1 cellular context compared by ENCODE assay signal in the genomic region with DNA sequence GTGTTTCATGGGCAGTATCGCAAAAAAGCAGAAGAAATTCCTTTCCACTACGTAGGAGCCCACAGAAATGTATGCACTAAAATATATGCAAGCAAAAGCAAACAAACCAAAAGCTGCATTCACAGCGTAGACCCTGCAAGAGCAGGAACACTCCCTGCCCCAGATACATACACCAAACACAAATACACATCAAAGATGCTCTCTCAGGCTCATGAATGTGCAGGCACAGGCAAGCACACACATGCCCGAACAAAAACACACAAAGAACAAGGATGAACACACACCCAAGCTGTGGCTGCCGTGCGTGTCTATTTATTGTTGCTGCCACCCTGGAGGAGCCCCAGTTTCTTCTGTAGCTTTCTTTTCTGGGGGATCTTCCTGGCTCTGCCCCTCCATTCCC.
TF ChIP-seq lines count a peak whose summit lies in the region.

No MANE protein-coding gene starts in this region.

TF ChIP-seq in SK-N-SH treated with all-trans-retinoic acid at 6 μM for 48 hours, 23 proteins besides CTCF, POLR2A, EP300 and RAD21 (continued from another document):
- TF ChIP-seq, protein P1, sequence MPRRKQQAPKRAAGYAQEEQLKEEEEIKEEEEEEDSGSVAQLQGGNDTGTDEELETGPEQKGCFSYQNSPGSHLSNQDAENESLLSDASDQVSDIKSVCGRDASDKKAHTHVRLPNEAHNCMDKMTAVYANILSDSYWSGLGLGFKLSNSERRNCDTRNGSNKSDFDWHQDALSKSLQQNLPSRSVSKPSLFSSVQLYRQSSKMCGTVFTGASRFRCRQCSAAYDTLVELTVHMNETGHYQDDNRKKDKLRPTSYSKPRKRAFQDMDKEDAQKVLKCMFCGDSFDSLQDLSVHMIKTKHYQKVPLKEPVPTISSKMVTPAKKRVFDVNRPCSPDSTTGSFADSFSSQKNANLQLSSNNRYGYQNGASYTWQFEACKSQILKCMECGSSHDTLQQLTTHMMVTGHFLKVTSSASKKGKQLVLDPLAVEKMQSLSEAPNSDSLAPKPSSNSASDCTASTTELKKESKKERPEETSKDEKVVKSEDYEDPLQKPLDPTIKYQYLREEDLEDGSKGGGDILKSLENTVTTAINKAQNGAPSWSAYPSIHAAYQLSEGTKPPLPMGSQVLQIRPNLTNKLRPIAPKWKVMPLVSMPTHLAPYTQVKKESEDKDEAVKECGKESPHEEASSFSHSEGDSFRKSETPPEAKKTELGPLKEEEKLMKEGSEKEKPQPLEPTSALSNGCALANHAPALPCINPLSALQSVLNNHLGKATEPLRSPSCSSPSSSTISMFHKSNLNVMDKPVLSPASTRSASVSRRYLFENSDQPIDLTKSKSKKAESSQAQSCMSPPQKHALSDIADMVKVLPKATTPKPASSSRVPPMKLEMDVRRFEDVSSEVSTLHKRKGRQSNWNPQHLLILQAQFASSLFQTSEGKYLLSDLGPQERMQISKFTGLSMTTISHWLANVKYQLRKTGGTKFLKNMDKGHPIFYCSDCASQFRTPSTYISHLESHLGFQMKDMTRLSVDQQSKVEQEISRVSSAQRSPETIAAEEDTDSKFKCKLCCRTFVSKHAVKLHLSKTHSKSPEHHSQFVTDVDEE (CRISPR knock-in tag; IDR thresholded peaks at IDR 0.05) = no peak
